In the genomic region with DNA sequence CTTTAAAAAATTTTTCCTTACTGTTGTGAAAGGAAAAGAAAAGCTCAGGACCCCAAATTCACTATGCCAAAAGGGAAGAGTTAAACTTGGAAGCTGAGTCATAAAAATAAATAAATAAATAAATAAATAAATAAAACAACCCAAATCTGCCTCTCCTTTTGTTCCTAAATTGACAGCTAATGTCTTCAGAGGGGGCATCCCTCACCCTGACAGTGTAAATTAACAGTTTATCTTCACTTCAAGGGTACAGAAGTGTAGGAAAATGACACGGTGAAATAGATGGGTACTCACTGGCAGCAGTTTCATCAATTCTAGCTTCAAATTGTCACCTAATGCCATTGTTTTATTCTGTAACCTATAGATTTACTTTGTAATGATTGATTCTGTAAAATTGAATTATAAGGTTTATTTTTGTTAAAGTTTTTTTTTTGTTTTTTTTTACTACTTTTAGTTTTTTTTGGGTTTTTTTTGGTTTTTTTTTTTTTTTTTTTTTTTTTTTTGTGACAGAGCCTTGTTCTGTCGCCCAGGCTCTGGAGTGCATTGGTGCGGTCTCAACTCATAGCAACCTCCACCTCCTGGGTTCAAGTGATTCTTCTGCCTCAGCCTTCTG, we compare ENCODE assay signal across 8 cellular contexts.
DNase-seq lines count a peak whose midpoint lies in the region; ATAC-seq and TF ChIP-seq lines count a peak whose summit lies in the region.

No MANE protein-coding gene starts in this region.

- TF ChIP-seq CTCF in AG10803 (conservative IDR thresholded peaks at IDR 0.05; ENCODE audit: low read length) (no peak), HL-60 (IDR thresholded peaks at IDR 0.05; ENCODE audit: insufficient read depth, low read length) (no peak)

- DNase-seq in AG10803 (ENCODE audit: low read depth), result no peak
- no peak for DNase-seq in HL-60 (ENCODE audit: low read depth in 1 of 2, low spot score in 1 of 2)
- DNase-seq in activated naive CD8-positive, alpha-beta T cell treated with anti-CD3 and anti-CD28 coated beads, Interleukin-2, amount 50 U/mL, for 24 hours, result no peak
- no peak for DNase-seq in Ammon's horn (ENCODE audit: low spot score)
- no peak for DNase-seq in stimulated activated CD4-positive, alpha-beta T cell treated with anti-CD3 and anti-CD28 coated beads, Interleukin-2, amount 100 ng/mL, for 24 hours

- peak overlapping the region; percentile 89 for H3K27ac ChIP-seq in HL-60 (replicated peaks)

- H3K27me3 ChIP-seq in HL-60 (ENCODE audit: insufficient read depth, poor library complexity, severe bottlenecking) (no peaks in the 10 kb centered on the region), mucosa of stomach (ENCODE audit: control insufficient read depth, insufficient read depth, low read length) (no peaks in the 10 kb centered on the region)

- H3K27me3 Mint-ChIP-seq in activated naive CD8-positive, alpha-beta T cell treated with anti-CD3 and anti-CD28 coated beads, Interleukin-2, amount 50 U/mL, for 24 hours, result no peaks in the 10 kb centered on the region

- H3K9ac ChIP-seq in mucosa of stomach (ENCODE audit: low read length), result peak overlapping the region; percentile 82

- H3K4me1 ChIP-seq in mucosa of stomach (ENCODE audit: control insufficient read depth, insufficient read depth, low read length), result peaks cover 17% of the 10 kb centered on the region

- peak overlapping the region; percentile 88 for H3K4me3 Mint-ChIP-seq in activated naive CD8-positive, alpha-beta T cell treated with anti-CD3 and anti-CD28 coated beads, Interleukin-2, amount 50 U/mL, for 24 hours

- H3K9me3 ChIP-seq in mucosa of stomach (ENCODE audit: control insufficient read depth, low read length), result no peaks in the 10 kb centered on the region

- no peaks in the 10 kb centered on the region for H3K36me3 ChIP-seq in mucosa of stomach (ENCODE audit: control insufficient read depth, insufficient read depth, low read length)

- peak overlapping the region; percentile 62 for H3K4me3 ChIP-seq in AG10803 (ENCODE audit: low read length)
- H3K4me3 ChIP-seq in HL-60 (replicated peaks; ENCODE audit: insufficient read depth, low read length), result peak overlapping the region; percentile 5; the same call in 1 of the 2 replicates
- no peak overlapping the region for H3K4me3 ChIP-seq in mucosa of stomach (ENCODE audit: low read length)

- H3K9me3 Mint-ChIP-seq in activated naive CD8-positive, alpha-beta T cell treated with anti-CD3 and anti-CD28 coated beads, Interleukin-2, amount 50 U/mL, for 24 hours, result no peaks in the 10 kb centered on the region

- peaks cover 46% of the 10 kb centered on the region for H3K4me1 Mint-ChIP-seq in activated naive CD8-positive, alpha-beta T cell treated with anti-CD3 and anti-CD28 coated beads, Interleukin-2, amount 50 U/mL, for 24 hours

- H3K36me3 Mint-ChIP-seq in activated naive CD8-positive, alpha-beta T cell treated with anti-CD3 and anti-CD28 coated beads, Interleukin-2, amount 50 U/mL, for 24 hours (ENCODE audit: low read depth), result no peaks in the 10 kb centered on the region

- ATAC-seq in activated naive CD8-positive, alpha-beta T cell treated with anti-CD3 and anti-CD28 coated beads, Interleukin-2, amount 50 U/mL, for 24 hours, result no peak
- ATAC-seq in HG03460 (IDR thresholded peaks at IDR 0.05; ENCODE audit: unreplicated experiment) (no peak), GM19324 (IDR thresholded peaks at IDR 0.05; ENCODE audit: low FRiP score, unreplicated experiment) (no peak)

- peak overlapping the region; percentile 93 for H3K27ac Mint-ChIP-seq in activated naive CD8-positive, alpha-beta T cell treated with anti-CD3 and anti-CD28 coated beads, Interleukin-2, amount 50 U/mL, for 24 hours
